ENCODE assay signal across 1 cellular context in the genomic region with DNA sequence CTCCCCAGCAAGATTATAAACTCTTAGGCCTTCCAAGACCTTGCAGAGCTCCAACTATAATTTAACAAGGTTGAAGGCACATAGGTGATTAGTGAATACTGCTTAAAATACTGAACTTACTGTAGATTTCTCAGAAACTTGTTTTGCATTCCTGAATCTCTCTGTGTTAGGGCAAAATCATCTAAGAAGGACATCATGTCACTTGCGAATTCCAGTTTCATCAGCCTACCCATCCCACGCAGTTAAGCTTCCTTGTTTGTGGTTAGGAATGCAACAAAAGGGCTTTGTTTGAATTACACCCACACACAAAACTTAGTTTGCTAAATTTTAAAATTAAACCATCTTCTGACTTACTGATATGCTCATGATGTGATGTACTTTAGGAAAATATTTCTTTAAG.
TF ChIP-seq lines count a peak whose summit lies in the region.

No MANE protein-coding gene starts in this region.

TF ChIP-seq in IMR-90, 13 proteins besides CTCF, POLR2A, EP300 and RAD21:
- TF ChIP-seq RFX5 (IDR thresholded peaks at IDR 0.05; ENCODE audit: low read depth, low read length) (no peak), CEBPB (IDR thresholded peaks at IDR 0.05; ENCODE audit: low read depth, low read length) (peak; percentile 69), BHLHE40 (IDR thresholded peaks at IDR 0.05; ENCODE audit: low read depth, low read length) (0 out of 2 replicates have a peak, but pooled peaks have one; percentile 17), RCOR1 (IDR thresholded peaks at IDR 0.05; ENCODE audit: insufficient replicate concordance, low read length) (peak; percentile 41), CHD1 (IDR thresholded peaks at IDR 0.05; ENCODE audit: low read depth, low read length) (no peak), FOS (IDR thresholded peaks at IDR 0.05; ENCODE audit: low read depth, low read length) (no peak)
- TF ChIP-seq, protein P1, sequence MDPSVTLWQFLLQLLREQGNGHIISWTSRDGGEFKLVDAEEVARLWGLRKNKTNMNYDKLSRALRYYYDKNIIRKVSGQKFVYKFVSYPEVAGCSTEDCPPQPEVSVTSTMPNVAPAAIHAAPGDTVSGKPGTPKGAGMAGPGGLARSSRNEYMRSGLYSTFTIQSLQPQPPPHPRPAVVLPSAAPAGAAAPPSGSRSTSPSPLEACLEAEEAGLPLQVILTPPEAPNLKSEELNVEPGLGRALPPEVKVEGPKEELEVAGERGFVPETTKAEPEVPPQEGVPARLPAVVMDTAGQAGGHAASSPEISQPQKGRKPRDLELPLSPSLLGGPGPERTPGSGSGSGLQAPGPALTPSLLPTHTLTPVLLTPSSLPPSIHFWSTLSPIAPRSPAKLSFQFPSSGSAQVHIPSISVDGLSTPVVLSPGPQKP (IDR thresholded peaks at IDR 0.05; ENCODE audit: borderline replicate concordance, low read depth, low read length), result no peak
- TF ChIP-seq, protein P2, sequence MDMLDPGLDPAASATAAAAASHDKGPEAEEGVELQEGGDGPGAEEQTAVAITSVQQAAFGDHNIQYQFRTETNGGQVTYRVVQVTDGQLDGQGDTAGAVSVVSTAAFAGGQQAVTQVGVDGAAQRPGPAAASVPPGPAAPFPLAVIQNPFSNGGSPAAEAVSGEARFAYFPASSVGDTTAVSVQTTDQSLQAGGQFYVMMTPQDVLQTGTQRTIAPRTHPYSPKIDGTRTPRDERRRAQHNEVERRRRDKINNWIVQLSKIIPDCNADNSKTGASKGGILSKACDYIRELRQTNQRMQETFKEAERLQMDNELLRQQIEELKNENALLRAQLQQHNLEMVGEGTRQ (IDR thresholded peaks at IDR 0.05; ENCODE audit: low read depth, low read length), result no peak
TF ChIP-seq in IMR-90: peak in this region for 3.
